24 cellular contexts compared by ENCODE assay signal in the genomic region with DNA sequence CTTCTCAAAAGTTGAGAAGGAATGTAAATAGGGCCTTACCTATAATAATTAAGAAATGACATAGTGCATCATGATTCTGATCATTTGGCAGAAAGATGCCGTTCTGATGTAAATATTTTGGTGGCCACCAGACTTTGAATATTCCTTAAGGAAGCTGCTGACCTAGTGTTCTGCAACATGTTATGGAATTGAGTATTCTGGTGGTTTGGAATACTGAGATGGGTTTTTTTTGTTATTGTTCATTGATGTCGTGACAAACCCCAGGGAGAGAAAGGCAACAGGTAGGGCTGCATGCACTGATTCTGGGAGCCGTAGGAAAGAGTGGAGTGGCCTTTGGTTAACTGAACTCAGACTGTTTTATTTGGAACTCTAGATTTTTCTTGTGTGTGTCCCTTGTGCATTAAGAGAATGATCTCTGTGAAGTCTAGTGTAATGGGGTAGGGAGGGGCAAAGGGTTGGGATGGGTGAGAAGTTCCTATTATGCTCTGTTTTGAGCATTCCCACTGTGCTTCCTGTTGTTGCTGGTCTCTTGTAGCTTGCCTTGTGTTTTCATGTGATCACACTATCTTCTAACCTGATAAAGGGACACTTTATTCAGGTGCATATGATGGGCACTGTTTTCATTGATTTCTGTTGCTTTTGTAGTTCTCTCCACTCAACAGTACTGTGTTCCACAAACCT. TPM values are rescaled to one million over a fixed set of nuclear protein-coding genes. Genes with fewer than 3 reads are reported as not detected.
"Had no signal": no experiment of that assay in that cellular context is flagged by ENCODE, and none has a peak within 500 bp of the region (broad histone marks: within the 10 kb centered on the region; RNA-seq: fewer than 3 reads in every experiment).

No MANE protein-coding gene starts in this region.

- H3K36me3 Mint-ChIP-seq: T-cell had no signal

- H3K4me3 ChIP-seq: MG63, SJSA1 had no signal

- H3K36me3 ChIP-seq: MG63, SJSA1 had no signal

- H3K4me1 Mint-ChIP-seq: T-cell had no signal

- DNase-seq: KBM-7, MG63, NCI-H1092, NCI-H1105 treated with DMSO at 0.1 percent for 48 hours, NCI-H1417 treated with DMSO at 0.1 percent for 48 hours, NCI-H146, NCI-H1694 treated with DMSO at 0.1 percent for 48 hours, NCI-H1930, NCI-H2081, NCI-H2171, NCI-H226, NCI-H446, NCI-H510A, NCI-H524 treated with DMSO at 0.1 percent for 48 hours, NCI-H69, NCI-H774, Right ventricle myocardium superior, RPMI8226, SIG-M5, SK-N-SH, SW 1271, T-cell had no signal

- H3K27ac ChIP-seq: SJSA1 had no signal

- H3K27me3 ChIP-seq: MG63, SJSA1 had no signal

- H3K4me3 Mint-ChIP-seq: T-cell had no signal

- ATAC-seq: T-cell had no signal

- H3K9me3 ChIP-seq: MG63, SJSA1, SK-N-SH had no signal

- H3K9ac ChIP-seq: SK-N-SH had no signal

- H3K9me3 Mint-ChIP-seq: T-cell had no signal

- H3K27ac Mint-ChIP-seq: T-cell had no signal

RNA-seq across cellular contexts. Expression of a gene that starts 25.0 kb away (rescaled TPM):
- total RNA-seq: HT-29, Right ventricle myocardium superior, SJSA1 had no signal
